9 cellular contexts compared by ENCODE assay signal in the genomic region with DNA sequence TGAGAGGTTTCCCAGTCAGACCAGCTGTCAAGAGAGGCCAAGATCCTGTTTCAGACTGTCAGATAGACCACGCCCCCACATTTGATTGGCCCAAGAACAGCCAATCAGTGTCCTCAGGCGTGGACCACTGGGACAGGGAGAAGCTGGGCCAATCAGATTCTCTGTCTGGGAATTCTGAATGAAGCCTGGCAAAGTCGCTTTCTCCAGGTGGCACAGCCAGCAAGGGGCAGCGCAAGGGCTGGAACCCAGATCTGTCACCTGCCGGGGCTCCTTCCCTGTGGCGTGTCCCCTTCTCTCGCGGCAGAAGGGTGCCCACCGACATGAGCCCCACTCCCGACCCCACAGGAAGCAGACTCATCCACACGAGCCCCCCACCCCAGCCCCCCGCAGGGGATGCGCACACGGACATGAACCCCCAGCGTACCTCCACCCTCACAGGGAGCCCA. TPM values are rescaled to one million over a fixed set of nuclear protein-coding genes. Genes with fewer than 3 reads are reported as not detected.
DNase-seq lines count a peak whose midpoint lies in the region; ATAC-seq and TF ChIP-seq lines count a peak whose summit lies in the region.
"Had no signal": no experiment of that assay in that cellular context is flagged by ENCODE, and none has a peak within 500 bp of the region (broad histone marks: within the 10 kb centered on the region; RNA-seq: fewer than 3 reads in every experiment).

No MANE protein-coding gene starts in this region.

- peaks cover 2 to 3% (median 2%) of the 10 kb centered on the region in 3 donors for H3K4me1 Mint-ChIP-seq in CD8-positive, alpha-beta memory T cell

- POLR2A ChIA-PET in CD8-positive, alpha-beta memory T cell (lab: Charles Lee), result no interaction called here

- H3K9me3 Mint-ChIP-seq in CD8-positive, alpha-beta memory T cell, result no peaks in the 10 kb centered on the region

- ATAC-seq in psoas muscle, result peak; percentile 83 to 89 (median 88)
- ATAC-seq in HG03045 (IDR thresholded peaks at IDR 0.05; ENCODE audit: unreplicated experiment), result no peak
- ATAC-seq in HG03521 (IDR thresholded peaks at IDR 0.05; ENCODE audit: unreplicated experiment), result no peak

- H3K27me3 Mint-ChIP-seq in CD8-positive, alpha-beta memory T cell, result peaks cover 2 to 5% of the 10 kb centered on the region in 2 donors

- TF ChIP-seq CTCF in coronary artery (IDR thresholded peaks at IDR 0.05) (no peak), psoas muscle (IDR thresholded peaks at IDR 0.05) (no peak)

- H3K27me3 ChIP-seq in psoas muscle (ENCODE audit: insufficient read depth in 3 of 3, low read length in 2 of 3), result peaks cover 0 to 7% (median 1%) of the 10 kb centered on the region in 3 donors
- no peaks in the 10 kb centered on the region for H3K27me3 ChIP-seq in CD8-positive, alpha-beta memory T cell (ENCODE audit: insufficient read depth, low read length, poor library complexity, severe bottlenecking)
- H3K27me3 ChIP-seq: ascending aorta had no signal

- H3K36me3 ChIP-seq in psoas muscle (ENCODE audit: insufficient read depth in 1 of 2, low read depth in 1 of 2), result no peaks in the 10 kb centered on the region
- no peaks in the 10 kb centered on the region for H3K36me3 ChIP-seq in CD8-positive, alpha-beta memory T cell (ENCODE audit: insufficient read depth, low read length)
- H3K36me3 ChIP-seq: ascending aorta had no signal

- intact Hi-C loops in psoas muscle (cut with DNase I), result no loop called here

- CTCF ChIA-PET in CD8-positive, alpha-beta memory T cell (lab: Charles Lee), result interaction anchor here (2.7 kb wide), 1 partner anchor 11 kb away, joined by 12 read pairs; no protein-coding TSS in a partner anchor

- 59 to 66% (median 60%) methylated on average over 13 to 15 of the region's 15 CpGs for WGBS in psoas muscle, 3 donors

- no peaks in the 10 kb centered on the region for H3K9me3 ChIP-seq in psoas muscle
- H3K9me3 ChIP-seq in CD8-positive, alpha-beta memory T cell (ENCODE audit: low read length), result no peaks in the 10 kb centered on the region
- H3K9me3 ChIP-seq: ascending aorta had no signal

- no peaks in the 10 kb centered on the region for H3K36me3 Mint-ChIP-seq in CD8-positive, alpha-beta memory T cell

- no peak overlapping the region for H3K4me3 Mint-ChIP-seq in CD8-positive, alpha-beta memory T cell

- H3K4me3 ChIP-seq in coronary artery (no peak overlapping the region), psoas muscle (no peak overlapping the region)
- H3K4me3 ChIP-seq in CD8-positive, alpha-beta memory T cell (ENCODE audit: low read length), result no peak overlapping the region
- H3K4me3 ChIP-seq: ascending aorta had no signal

- DNase-seq in NCI-H1436 (lab: John Stamatoyannopoulos, UW), result peak; percentile 69
- DNase-seq in NCI-H1436 treated with DMSO at 0.1 percent for 48 hours (lab: John Stamatoyannopoulos, UW), result no peak
- peak; percentile 59 for DNase-seq in NCI-H345 (lab: John Stamatoyannopoulos, UW)
- DNase-seq in coronary artery (ENCODE audit: low spot score), result peak; percentile 62
- DNase-seq in psoas muscle, result peak in 1 of 2 donors; percentile 65
- DNase-seq in CD8-positive, alpha-beta memory T cell, result no peak

- H3K27ac ChIP-seq in coronary artery (no peak overlapping the region), psoas muscle (no peak overlapping the region)
- H3K27ac ChIP-seq in CD8-positive, alpha-beta memory T cell (ENCODE audit: low read depth, low read length), result no peak overlapping the region
- H3K27ac ChIP-seq: ascending aorta had no signal

- no peaks in the 10 kb centered on the region for H3K4me1 ChIP-seq in psoas muscle
- H3K4me1 ChIP-seq in CD8-positive, alpha-beta memory T cell (ENCODE audit: insufficient read depth, low read length), result peaks cover 3% of the 10 kb centered on the region
- H3K4me1 ChIP-seq: ascending aorta had no signal

- no peak overlapping the region for H3K27ac Mint-ChIP-seq in CD8-positive, alpha-beta memory T cell

RNA-seq across cellular contexts. Expression of a gene that starts 6.3 kb away (rescaled TPM):
- total RNA-seq in psoas muscle, result 1 to 10 TPM in 3 of 4 donors, under 1 TPM in 1; 0.59 to 2.5 (median 1.5) TPM
- polyA plus RNA-seq in psoas muscle, result under 1 TPM; 0.16 to 0.62 (median 0.26) TPM
- 1 to 10 TPM; 1.3 to 2.0 TPM for total RNA-seq in CD8-positive, alpha-beta memory T cell
- 1.8 TPM for polyA plus RNA-seq in CD8-positive, alpha-beta memory T cell

Comparison
In these comparisons a context has a peak if more than half of its experiments do, and no peak if none do; other contexts are left out.
1. DNase-seq: peak in NCI-H1436 (single experiment), NCI-H345 (single experiment) and coronary artery (single experiment); none in NCI-H1436 treated with DMSO at 0.1 percent for 48 hours (single experiment) and CD8-positive, alpha-beta memory T cell (0 of 5).
2. ATAC-seq: peak in psoas muscle (4 of 4); none in HG03045 (single experiment) and HG03521 (single experiment).